21 cellular contexts compared by ENCODE assay signal in genomic region chr12:116714175-116714574, GRCh38.
"Had no signal": no experiment of that assay in that cellular context is flagged by ENCODE, and none has a peak within 500 bp of the region (broad histone marks: within the 10 kb centered on the region; RNA-seq: fewer than 3 reads in every experiment).

No MANE protein-coding gene starts in this region.

- DNase-seq: activated CD4-positive, alpha-beta T cell treated with anti-CD3 and anti-CD28 coated beads for 36 hours; activated CD4-positive, alpha-beta T cell treated with anti-CD3 and anti-CD28 coated beads, Interleukin-2, amount 50 U/mL, for 48 hours; activated naive CD4-positive, alpha-beta T cell treated with anti-CD3 and anti-CD28 coated beads for 36 hours; activated T-cell treated with anti-CD3 and anti-CD28 coated beads, Interleukin-2, amount 50 U/mL, for 1 hour; body of pancreas; caudate nucleus; effector memory CD8-positive, alpha-beta T cell; esophagus squamous epithelium; foreskin melanocyte; glutamatergic neuron; hippocampal formation; lower lobe of right lung; midbrain; nephron progenitor cell; nucleus accumbens; right cardiac atrium; stomach; SW 1271; upper lobe of right lung had no signal

- H3K27me3 ChIP-seq: body of pancreas, upper lobe of right lung had no signal

- ATAC-seq: activated CD4-positive, alpha-beta T cell treated with anti-CD3 and anti-CD28 coated beads for 36 hours; body of pancreas; effector memory CD8-positive, alpha-beta T cell; lower lobe of right lung; right cardiac atrium; upper lobe of right lung had no signal

- H3K9me3 Mint-ChIP-seq: activated naive CD4-positive, alpha-beta T cell treated with anti-CD3 and anti-CD28 coated beads for 36 hours; effector memory CD8-positive, alpha-beta T cell; nephron progenitor cell had no signal

- H3K4me3 Mint-ChIP-seq: activated CD4-positive, alpha-beta T cell treated with anti-CD3 and anti-CD28 coated beads for 36 hours; activated naive CD4-positive, alpha-beta T cell treated with anti-CD3 and anti-CD28 coated beads for 36 hours; effector memory CD8-positive, alpha-beta T cell; nephron progenitor cell had no signal

- H3K9me3 ChIP-seq: body of pancreas, esophagus squamous epithelium, lower lobe of right lung, stomach, upper lobe of right lung had no signal

- H3K4me3 ChIP-seq: body of pancreas, esophagus squamous epithelium, lower lobe of right lung, skin epidermis, stomach, upper lobe of right lung had no signal

- H3K27me3 Mint-ChIP-seq: activated CD4-positive, alpha-beta T cell treated with anti-CD3 and anti-CD28 coated beads for 36 hours; effector memory CD8-positive, alpha-beta T cell had no signal

- H3K27ac Mint-ChIP-seq: activated naive CD4-positive, alpha-beta T cell treated with anti-CD3 and anti-CD28 coated beads for 36 hours had no signal

- H3K27ac ChIP-seq: esophagus squamous epithelium, lower lobe of right lung, stomach, upper lobe of right lung had no signal

- FAIRE-seq: islet of Langerhans had no signal
